11 cellular contexts compared by ENCODE assay signal in the genomic region with DNA sequence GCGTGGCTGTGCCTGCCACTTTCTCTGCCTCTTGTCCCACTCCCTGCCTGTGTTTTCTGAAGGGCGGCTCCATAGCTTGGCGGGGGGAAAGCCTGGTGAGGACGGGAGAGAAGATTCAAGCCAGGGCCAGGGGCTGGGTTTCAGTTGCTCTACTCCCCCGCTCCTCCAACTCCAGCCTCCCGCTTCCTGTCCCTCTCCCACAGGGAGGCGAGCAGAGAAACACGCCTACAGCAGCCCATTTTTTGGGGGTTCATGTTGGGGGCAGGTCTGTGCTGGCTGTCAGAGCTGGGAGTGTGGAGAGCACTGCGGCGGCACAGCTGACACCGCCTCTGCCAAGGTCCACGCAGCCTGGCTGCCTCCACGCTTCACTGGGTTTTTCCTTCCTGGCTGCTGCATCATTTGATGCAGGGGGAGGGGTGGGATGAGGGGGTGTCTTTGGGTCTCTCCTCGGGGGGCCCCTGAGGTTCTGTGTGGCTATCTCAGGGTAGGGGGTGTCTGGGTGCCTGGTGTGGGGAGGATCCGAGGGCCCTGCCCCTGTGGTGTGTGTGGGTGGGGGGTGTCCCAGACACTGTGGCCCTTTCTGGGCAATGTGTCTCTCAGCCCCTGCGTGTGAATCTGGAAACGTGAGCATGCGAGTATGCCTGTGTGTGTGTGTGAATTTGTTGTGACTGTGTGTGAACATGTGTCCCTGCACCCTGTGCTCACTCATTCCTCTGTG. TPM values are rescaled to one million over a fixed set of nuclear protein-coding genes. Genes with fewer than 3 reads are reported as not detected.
DNase-seq lines count a peak whose midpoint lies in the region; ATAC-seq and TF ChIP-seq lines count a peak whose summit lies in the region.
"Had no signal": no experiment of that assay in that cellular context is flagged by ENCODE, and none has a peak within 500 bp of the region (broad histone marks: within the 10 kb centered on the region; RNA-seq: fewer than 3 reads in every experiment).

No MANE protein-coding gene starts in this region.

- H3K4me1 Mint-ChIP-seq in activated T-helper 17 cell treated with anti-CD3 and anti-CD28 coated beads, Interleukin-2, amount 50 U/mL, for 72 hours, result peaks cover 7% of the 10 kb centered on the region
- H3K4me1 Mint-ChIP-seq in nephron, result peaks cover 71% of the 10 kb centered on the region
- no peaks in the 10 kb centered on the region for H3K4me1 Mint-ChIP-seq in immature natural killer cell

- no peaks in the 10 kb centered on the region for H3K27me3 ChIP-seq in BE2C

- peaks cover 16% of the 10 kb centered on the region for H3K27me3 Mint-ChIP-seq in activated T-helper 17 cell treated with anti-CD3 and anti-CD28 coated beads, Interleukin-2, amount 50 U/mL, for 72 hours
- peaks cover 20% of the 10 kb centered on the region for H3K27me3 Mint-ChIP-seq in nephron (ENCODE audit: low read depth)
- peaks cover 3 to 15% (median 4%) of the 10 kb centered on the region in 3 donors for H3K27me3 Mint-ChIP-seq in immature natural killer cell (ENCODE audit: low read depth in 3 of 3)

- H3K4me1 ChIP-seq in BE2C (peaks cover 68% of the 10 kb centered on the region), HEK293 (ENCODE audit: control insufficient read depth, insufficient read depth, low read length) (peaks cover 8% of the 10 kb centered on the region; the same call in 1 of the 2 replicates)

- H3K4me3 Mint-ChIP-seq in activated T-helper 17 cell treated with anti-CD3 and anti-CD28 coated beads, Interleukin-2, amount 50 U/mL, for 72 hours, result peak overlapping the region; percentile 10
- H3K4me3 Mint-ChIP-seq in nephron (peak overlapping the region; percentile 62 to 79 (median 66)), immature natural killer cell (no peak overlapping the region)

- H3K9me3 ChIP-seq in BE2C, result no peaks in the 10 kb centered on the region
- H3K9me3 ChIP-seq in HEK293 (ENCODE audit: control insufficient read depth, insufficient read depth, low read depth, low read length), result no peaks in the 10 kb centered on the region

- no peaks in the 10 kb centered on the region for H3K36me3 Mint-ChIP-seq in activated T-helper 17 cell treated with anti-CD3 and anti-CD28 coated beads, Interleukin-2, amount 50 U/mL, for 72 hours (ENCODE audit: low read depth)
- H3K36me3 Mint-ChIP-seq in nephron (ENCODE audit: low read depth) (no peaks in the 10 kb centered on the region), immature natural killer cell (no peaks in the 10 kb centered on the region)

- POLR2A ChIA-PET in HEK293 (lab: Yijun Ruan, JAX), result interaction anchor here (0.6 to 1.5 kb wide), 3 partner anchors 11 to 297 kb away, joined by 3 to 8 read pairs (median 4); partner anchors contain the start of gene KRT80

- no peak overlapping the region for H3K27ac Mint-ChIP-seq in activated T-helper 17 cell treated with anti-CD3 and anti-CD28 coated beads, Interleukin-2, amount 50 U/mL, for 72 hours
- peak overlapping the region; percentile 60 to 97 (median 93) for H3K27ac Mint-ChIP-seq in nephron
- peak overlapping the region in 1 of 6 donors; percentile 45 for H3K27ac Mint-ChIP-seq in immature natural killer cell

- peak overlapping the region; percentile 27 for H3K4me3 ChIP-seq in BE2C (ENCODE audit: low read depth, low read length)
- no peak overlapping the region for H3K4me3 ChIP-seq in HEK293 (ENCODE audit: low read depth, low read length)

- no peaks in the 10 kb centered on the region for H3K36me3 ChIP-seq in BE2C
- H3K36me3 ChIP-seq in HEK293 (ENCODE audit: control insufficient read depth in 2 of 2, insufficient read depth in 1 of 2, low read length in 2 of 2), result no peaks in the 10 kb centered on the region

- no peaks in the 10 kb centered on the region for H3K9me3 Mint-ChIP-seq in activated T-helper 17 cell treated with anti-CD3 and anti-CD28 coated beads, Interleukin-2, amount 50 U/mL, for 72 hours
- no peaks in the 10 kb centered on the region for H3K9me3 Mint-ChIP-seq in nephron
- H3K9me3 Mint-ChIP-seq in immature natural killer cell, result peaks cover 0 to 1% (median 0%) of the 10 kb centered on the region in 6 donors

- no peak overlapping the region for H3K27ac ChIP-seq in HEK293 (ENCODE audit: extremely low read depth, low read depth, low read length)

- no peak for TF ChIP-seq CTCF in BE2C (IDR thresholded peaks at IDR 0.05; ENCODE audit: low read depth, low read length)
- TF ChIP-seq CTCF in HEK293 (tag by site-specific recombination; IDR thresholded peaks at IDR 0.05), result no peak
- no peak for TF ChIP-seq CTCF in nephron (IDR thresholded peaks at IDR 0.05; ENCODE audit: unreplicated experiment in 3 of 3)

- CTCF ChIA-PET in HEK293 (lab: Yijun Ruan, JAX), result interaction anchor here (0.7 to 1.7 kb wide), 6 partner anchors 8 to 76 kb away, joined by 3 to 8 read pairs (median 4); partner anchors contain the start of gene KRT80

- peak; percentile 50 for ATAC-seq in activated T-helper 17 cell treated with anti-CD3 and anti-CD28 coated beads, Interleukin-2, amount 50 U/mL, for 72 hours (replicated peaks)
- ATAC-seq in GM18870 (IDR thresholded peaks at IDR 0.05; ENCODE audit: unreplicated experiment) (no peak), HG03135 (IDR thresholded peaks at IDR 0.05; ENCODE audit: unreplicated experiment) (no peak)

- DNase-seq in BE2C (peak; percentile 76), dedifferentiated amniotic fluid mesenchymal stem cell (ENCODE audit: extremely low spot score) (no peak), immature natural killer cell (no peak)
- DNase-seq: cortex of kidney had no signal

TF ChIP-seq in HEK293, 187 proteins besides CTCF, POLR2A, EP300 and RAD21:
- TF ChIP-seq ZNF600 (tag by site-specific recombination; IDR thresholded peaks at IDR 0.05) (0 out of 2 replicates have a peak, but pooled peaks have one; percentile 0), ZNF624 (tag by site-specific recombination; IDR thresholded peaks at IDR 0.05) (no peak), ZNF548 (tag by site-specific recombination; IDR thresholded peaks at IDR 0.05) (peak; percentile 9; the same call in 1 of the 2 replicates), MYNN (tag by site-specific recombination; IDR thresholded peaks at IDR 0.05; ENCODE audit: borderline replicate concordance) (no peak), ZNF23 (tag by site-specific recombination; IDR thresholded peaks at IDR 0.05; ENCODE audit: borderline replicate concordance) (no peak)

RNA-seq across cellular contexts. Expression of gene KRT80, which starts 10.7 kb away (rescaled TPM):
- 0.52 TPM for polyA plus RNA-seq in BE2C (2012; ENCODE audit: insufficient read depth, insufficient read length, low read depth)
- total RNA-seq in activated T-helper 17 cell treated with anti-CD3 and anti-CD28 coated beads, Interleukin-2, amount 50 U/mL, for 72 hours, result not detected
- polyA plus RNA-seq in immature natural killer cell, result not detected
- total RNA-seq: activated CD8-positive, alpha-beta memory T cell treated with anti-CD3 and anti-CD28 coated beads for 36 hours; left ventricle myocardium superior had no signal

RNA-seq across cellular contexts. Expression of gene KRT7, which starts 30.5 kb away (rescaled TPM):
- 1.7 TPM for polyA plus RNA-seq in BE2C (2012; ENCODE audit: insufficient read depth, insufficient read length, low read depth)
- 10 to 100 TPM in 1 of 2 donors, 1 to 10 TPM in 1; 7.6 to 12.5 TPM for total RNA-seq in activated T-helper 17 cell treated with anti-CD3 and anti-CD28 coated beads, Interleukin-2, amount 50 U/mL, for 72 hours
- not detected for polyA plus RNA-seq in immature natural killer cell

Comparison
In these comparisons a context has a peak if more than half of its experiments do, and no peak if none do; other contexts are left out.
1. H3K4me3 Mint-ChIP-seq: peak in activated T-helper 17 cell treated with anti-CD3 and anti-CD28 coated beads, Interleukin-2, amount 50 U/mL, for 72 hours (single experiment) and nephron (3 of 3); none in immature natural killer cell (0 of 5).